ENCODE assay signal across 8 cellular contexts in the genomic region with DNA sequence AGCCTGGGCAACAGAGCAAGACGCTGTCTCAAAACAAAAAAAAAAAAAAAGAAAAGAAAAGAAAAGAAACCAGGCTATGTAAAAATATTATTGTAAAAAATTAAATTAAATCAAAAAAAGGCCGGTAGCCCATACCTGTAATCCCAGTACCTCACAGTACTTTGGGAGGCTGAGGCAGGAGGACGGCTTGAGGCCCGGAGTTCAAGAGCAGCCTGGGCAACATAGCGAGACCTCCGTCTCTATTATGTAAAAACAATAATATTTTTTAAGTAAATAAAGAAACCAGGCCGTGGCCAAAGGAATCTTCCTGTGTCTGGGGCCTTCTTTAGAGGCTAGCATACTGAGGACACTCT. TPM values are rescaled to one million over a fixed set of nuclear protein-coding genes. Genes with fewer than 3 reads are reported as not detected.
DNase-seq lines count a peak whose midpoint lies in the region; ATAC-seq and TF ChIP-seq lines count a peak whose summit lies in the region.

No MANE protein-coding gene starts in this region.

- no peak for DNase-seq in T-cell
- no peak for DNase-seq in fibroblast of mammary gland (ENCODE audit: low read depth)
- DNase-seq in psoas muscle = no peak
- DNase-seq in NCI-H2107 (lab: John Stamatoyannopoulos, UW) = no peak
- DNase-seq in NCI-H1694 treated with DMSO at 0.1 percent for 48 hours (lab: John Stamatoyannopoulos, UW) = no peak

- no peaks in the 10 kb centered on the region for H3K27me3 ChIP-seq in psoas muscle (ENCODE audit: insufficient read depth in 3 of 3, low read length in 2 of 3)

- H3K4me1 ChIP-seq in psoas muscle = peaks cover 11% of the 10 kb centered on the region

- 66 to 67% (median 67%) methylated on average over 7 of the region's 7 CpGs for WGBS in psoas muscle, 3 donors

- ATAC-seq in T-cell (replicated peaks in 1 of 4) (no peak), psoas muscle (no peak), GM19324 (IDR thresholded peaks at IDR 0.05; ENCODE audit: low FRiP score, unreplicated experiment) (no peak), GM18909 (IDR thresholded peaks at IDR 0.05; ENCODE audit: poor library complexity, unreplicated experiment) (no peak)

- TF ChIP-seq CTCF in fibroblast of mammary gland (conservative IDR thresholded peaks at IDR 0.05; ENCODE audit: control insufficient read depth, insufficient read depth, low read depth, low read length) (no peak), psoas muscle (IDR thresholded peaks at IDR 0.05) (no peak)

- intact Hi-C loops in psoas muscle (cut with DNase I) = no loop called here

- peaks cover 0 to 25% of the 10 kb centered on the region in 2 donors for H3K36me3 ChIP-seq in psoas muscle (ENCODE audit: insufficient read depth in 1 of 2, low read depth in 1 of 2)

- H3K27me3 Mint-ChIP-seq in T-cell = no peaks in the 10 kb centered on the region

- POLR2A ChIA-PET in T-cell (lab: Charles Lee) = no interaction called here

- peak overlapping the region; percentile 89; the same call in 1 of the 2 replicates for H3K4me3 ChIP-seq in GM08714 (ENCODE audit: low read length)
- peak overlapping the region; percentile 100 for H3K4me3 ChIP-seq in fibroblast of mammary gland (ENCODE audit: control insufficient read depth, low read depth, low read length)
- peak overlapping the region; percentile 80 for H3K4me3 ChIP-seq in psoas muscle

- H3K4me3 Mint-ChIP-seq in T-cell = peak overlapping the region; percentile 94 to 96 (median 95)

- no peaks in the 10 kb centered on the region for H3K9me3 Mint-ChIP-seq in T-cell

- peaks cover 13 to 24% (median 19%) of the 10 kb centered on the region in 3 donors for H3K4me1 Mint-ChIP-seq in T-cell

- H3K27ac ChIP-seq in psoas muscle = peak overlapping the region; percentile 94

- H3K36me3 Mint-ChIP-seq in T-cell = peaks cover 16% of the 10 kb centered on the region

- CTCF ChIA-PET in T-cell (lab: Charles Lee) = interaction anchor here in 1 of 2 donors (0.7 to 1.5 kb wide), 2 partner anchors 11 kb away, joined by 4 to 10 read pairs; no protein-coding TSS in a partner anchor

- H3K27ac Mint-ChIP-seq in T-cell = peak overlapping the region; percentile 93 to 96

- no peaks in the 10 kb centered on the region for H3K9me3 ChIP-seq in psoas muscle

RNA-seq across cellular contexts. Expression of a gene that starts 0.8 kb away (rescaled TPM):
- total RNA-seq in T-cell = 100 to 1,000 TPM; 214 to 339 (median 308) TPM
- 100 to 1,000 TPM; 465 to 626 (median 571) TPM for total RNA-seq in psoas muscle
- 100 to 1,000 TPM; 464 to 484 (median 475) TPM for polyA plus RNA-seq in psoas muscle

RNA-seq across cellular contexts. Expression of a gene that starts 13.2 kb away (rescaled TPM):
- total RNA-seq in T-cell = not detected
- total RNA-seq in psoas muscle = 1,000 to 10,000 TPM; 1,453 to 1,741 (median 1,623) TPM
- polyA plus RNA-seq in psoas muscle = 1,000 to 10,000 TPM in 1 of 3 donors, 100 to 1,000 TPM in 2; 571 to 1,031 (median 717) TPM

RNA-seq across cellular contexts. Expression of a gene that starts 23.8 kb away (rescaled TPM):
- total RNA-seq in T-cell (100 to 1,000 TPM; 111 to 179 (median 150) TPM), psoas muscle (10 to 100 TPM; 44.4 to 67.2 (median 57.8) TPM)
- polyA plus RNA-seq in psoas muscle = 100 to 1,000 TPM in 1 of 3 donors, 10 to 100 TPM in 2; 65.9 to 115 (median 80.4) TPM

RNA-seq across cellular contexts. Expression of a gene that starts 24.4 kb away (rescaled TPM):
- total RNA-seq in T-cell = 10 to 100 TPM; 27.4 to 54.8 (median 50.7) TPM
- 100 to 1,000 TPM in 3 of 4 donors, 10 to 100 TPM in 1; 89.7 to 126 (median 110) TPM for total RNA-seq in psoas muscle
- 100 to 1,000 TPM in 2 of 3 donors, 10 to 100 TPM in 1; 99.4 to 130 (median 126) TPM for polyA plus RNA-seq in psoas muscle

RNA-seq across cellular contexts. Expression of a gene that starts 28.2 kb away (rescaled TPM):
- total RNA-seq in T-cell = not detected
- not detected for total RNA-seq in psoas muscle
- polyA plus RNA-seq in psoas muscle = under 1 TPM in 1 of 3 donors, not detected in 2; 0.13 TPM

Comparison
In these comparisons a context has a peak if more than half of its experiments do, and no peak if none do; other contexts are left out.
1. RNA of a gene that starts 13.2 kb away (total RNA-seq): 1,453 to 1,741 TPM in psoas muscle; not detected in T-cell; every median in the first group is over 1,000 times any median in the second.
2. Peak in every context shown above with its lines, with median percentiles within 50 percentile points of each other: H3K4me3 ChIP-seq.